In the genomic region with DNA sequence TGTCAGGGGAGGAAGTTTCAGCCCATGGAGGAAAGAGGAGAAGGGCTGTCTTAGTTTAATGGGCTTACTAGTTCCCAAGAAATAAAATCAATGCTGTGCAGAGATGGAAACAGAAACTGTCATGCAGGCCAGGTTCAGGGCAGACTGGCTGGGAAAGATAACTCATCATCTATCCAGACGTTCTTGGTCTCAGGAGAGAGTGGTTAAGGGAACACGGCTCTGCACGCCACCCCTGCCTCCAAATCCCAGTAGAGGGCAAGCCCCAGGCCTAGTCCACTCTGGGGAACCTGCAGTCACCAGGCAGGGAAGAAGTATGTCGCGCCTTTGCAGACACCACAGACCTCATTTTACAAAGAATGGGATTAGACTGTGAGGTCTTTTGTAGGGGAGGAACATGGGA, we compare ENCODE assay signal across 19 cellular contexts. TPM values are rescaled to one million over a fixed set of nuclear protein-coding genes. Genes with fewer than 3 reads are reported as not detected.
DNase-seq lines count a peak whose midpoint lies in the region; ATAC-seq, FAIRE-seq and TF ChIP-seq lines count a peak whose summit lies in the region.
"Had no signal": no experiment of that assay in that cellular context is flagged by ENCODE, and none has a peak within 500 bp of the region (broad histone marks: within the 10 kb centered on the region; RNA-seq: fewer than 3 reads in every experiment).

No MANE protein-coding gene starts in this region.

- no peak overlapping the region for H3K27ac Mint-ChIP-seq in naive thymus-derived CD8-positive, alpha-beta T cell
- H3K27ac Mint-ChIP-seq: endodermal cell had no signal

- H3K9me3 ChIP-seq in mammary epithelial cell (replicated peaks; ENCODE audit: insufficient read depth, low read length), result no peaks in the 10 kb centered on the region

- H3K36me3 ChIP-seq in mammary epithelial cell (ENCODE audit: insufficient read depth, low read length), result no peaks in the 10 kb centered on the region

- no peak for FAIRE-seq in frontal cortex (lab: Jason Lieb, UNC)
- FAIRE-seq: H1 had no signal

- H3K4me1 ChIP-seq in mammary epithelial cell (ENCODE audit: insufficient read depth, low read length), result peaks cover 21% of the 10 kb centered on the region

- no peak for TF ChIP-seq CTCF in mammary epithelial cell (conservative IDR thresholded peaks at IDR 0.05 in 1 of 2, IDR thresholded peaks at IDR 0.05 in 1 of 2; ENCODE audit: extremely low read depth in 1 of 2, insufficient read depth in 1 of 2, low read depth in 1 of 2, low read length in 2 of 2)

- ATAC-seq in HG02763 (IDR thresholded peaks at IDR 0.05; ENCODE audit: unreplicated experiment), result no peak
- no peak for ATAC-seq in naive thymus-derived CD8-positive, alpha-beta T cell
- ATAC-seq: activated CD4-positive, alpha-beta T cell treated with anti-CD3 and anti-CD28 coated beads for 36 hours; left colon; right cardiac atrium; stimulated activated naive CD8-positive, alpha-beta T cell treated with anti-CD3 and anti-CD28 coated beads, Interleukin-15, Interleukin-2, amounts not matched to agents 100 U/mL and 50 U/mL, for 24 hours had no signal

- H3K27me3 ChIP-seq in mammary epithelial cell (ENCODE audit: insufficient read depth, low read length), result no peaks in the 10 kb centered on the region

- peaks cover 0 to 13% (median 0%) of the 10 kb centered on the region in 3 donors for H3K36me3 Mint-ChIP-seq in naive thymus-derived CD8-positive, alpha-beta T cell

- no peaks in the 10 kb centered on the region for H4K20me1 ChIP-seq in mammary epithelial cell (ENCODE audit: insufficient read depth, low read length)

- no peak overlapping the region for H3K9ac ChIP-seq in mammary epithelial cell (ENCODE audit: insufficient read depth, low read length)

- H3K4me1 Mint-ChIP-seq in naive thymus-derived CD8-positive, alpha-beta T cell, result peaks cover 3 to 11% (median 7%) of the 10 kb centered on the region in 4 donors
- H3K4me1 Mint-ChIP-seq: endodermal cell had no signal

- DNase-seq in AG08395 (ENCODE audit: low spot score) (peak; percentile 16), NCI-H226 (peak; percentile 25), mammary epithelial cell (no peak), myocyte (ENCODE audit: low read depth) (peak; percentile 6), frontal cortex (ENCODE audit: low spot score in 2 of 2) (no peak), HT-29 (ENCODE audit: low spot score) (no peak)
- DNase-seq in naive thymus-derived CD8-positive, alpha-beta T cell, result no peak
- DNase-seq: activated CD4-positive, alpha-beta T cell treated with anti-CD3 and anti-CD28 coated beads for 36 hours; activated gamma-delta T cell; DND-41; left colon; NCI-H187 treated with DMSO at 0.1 percent for 48 hours; NCI-H524 treated with DMSO at 0.1 percent for 48 hours; nucleus accumbens; right cardiac atrium; stimulated activated naive CD8-positive, alpha-beta T cell treated with anti-CD3 and anti-CD28 coated beads, Interleukin-15, Interleukin-2, amounts not matched to agents 100 U/mL and 50 U/mL, for 24 hours had no signal

- H2AFZ ChIP-seq in mammary epithelial cell (ENCODE audit: low read depth, low read length), result peak overlapping the region; percentile 78

- no TSS peak for BruUV-seq in mammary epithelial cell (replicated peaks; lab: Mats Ljungman, UMichigan)

- POLR2A ChIA-PET in naive thymus-derived CD8-positive, alpha-beta T cell (lab: Charles Lee), result no interaction called here

- WGBS in mammary epithelial cell (ENCODE audit: low coverage, missing lambda C conversion rate), result 88% methylated on average over 4 of the region's 5 CpGs

- H3K4me2 ChIP-seq in mammary epithelial cell (ENCODE audit: insufficient read depth, low read depth, low read length), result peak overlapping the region; percentile 9

- in situ Hi-C loops in mammary epithelial cell (cut with MboI; ENCODE audit: low sequenced_read_pairs in 2 of 2), result loop anchor here (10.0 to 25.0 kb wide), 3 partner anchors 100 to 773 kb away; no protein-coding TSS in a partner anchor

- intact Hi-C loops in mammary epithelial cell (cut with micrococcal nuclease), result no loop called here

- no peak overlapping the region for H3K27ac ChIP-seq in mammary epithelial cell (ENCODE audit: insufficient read depth, low read depth, low read length)

- no peak overlapping the region for H3K4me3 ChIP-seq in mammary epithelial cell (replicated peaks in 1 of 3; ENCODE audit: insufficient read depth in 1 of 3, low read depth in 2 of 3, low read length in 3 of 3)

- no peaks in the 10 kb centered on the region for H3K79me2 ChIP-seq in mammary epithelial cell (ENCODE audit: insufficient read depth, low read length)

- CTCF ChIA-PET in mammary epithelial cell (lab: Charles Lee; ENCODE audit: low non-redundant PET), result no interaction called here

- H3K4me3 Mint-ChIP-seq in naive thymus-derived CD8-positive, alpha-beta T cell, result no peak overlapping the region
- H3K4me3 Mint-ChIP-seq: activated CD4-positive, alpha-beta T cell treated with anti-CD3 and anti-CD28 coated beads for 36 hours; endodermal cell had no signal

- H3K27me3 Mint-ChIP-seq in naive thymus-derived CD8-positive, alpha-beta T cell, result no peaks in the 10 kb centered on the region
- H3K27me3 Mint-ChIP-seq: activated CD4-positive, alpha-beta T cell treated with anti-CD3 and anti-CD28 coated beads for 36 hours had no signal

- no peaks in the 10 kb centered on the region for H3K9me3 Mint-ChIP-seq in naive thymus-derived CD8-positive, alpha-beta T cell
- H3K9me3 Mint-ChIP-seq: endodermal cell had no signal

- dilution Hi-C loops in mammary epithelial cell (cut with HindIII; ENCODE audit: low sequenced_read_pairs), result loop anchor here (5.0 kb wide), 1 partner anchor 775 kb away; no protein-coding TSS in a partner anchor

RNA-seq across cellular contexts. Expression of gene ALDH8A1, which starts 12.5 kb away (rescaled TPM):
- total RNA-seq in mammary epithelial cell (1 to 10 TPM in 1 of 2 donors, under 1 TPM in 1; 0.28 to 2.7 TPM), myocyte (2.1 TPM in 1 of 2 replicates, not detected in the other), frontal cortex (3.3 TPM)
- 0.39 TPM for polyA plus RNA-seq in mammary epithelial cell
- polyA minus RNA-seq in mammary epithelial cell, result not detected
- polyA plus RNA-seq in myocyte (2012), result 0.38 TPM
- total RNA-seq in naive thymus-derived CD8-positive, alpha-beta T cell, result 1 to 10 TPM; 4.5 to 7.6 TPM
- under 1 TPM in 2 of 3 donors, not detected in 1; 0.12 to 0.25 TPM for polyA plus RNA-seq in naive thymus-derived CD8-positive, alpha-beta T cell
- not detected in 2 replicates for total RNA-seq in HT-29 (2014; rRNA removed; shearing (Covaris generic))
- total RNA-seq: endodermal cell had no signal

Comparison
In these comparisons a context has a peak if more than half of its experiments do, and no peak if none do; other contexts are left out.
1. DNase-seq: peak in AG08395 (single experiment), NCI-H226 (single experiment) and myocyte (single experiment); none in mammary epithelial cell (single experiment), naive thymus-derived CD8-positive, alpha-beta T cell (0 of 10), frontal cortex (0 of 2) and HT-29 (single experiment).